In the genomic region with DNA sequence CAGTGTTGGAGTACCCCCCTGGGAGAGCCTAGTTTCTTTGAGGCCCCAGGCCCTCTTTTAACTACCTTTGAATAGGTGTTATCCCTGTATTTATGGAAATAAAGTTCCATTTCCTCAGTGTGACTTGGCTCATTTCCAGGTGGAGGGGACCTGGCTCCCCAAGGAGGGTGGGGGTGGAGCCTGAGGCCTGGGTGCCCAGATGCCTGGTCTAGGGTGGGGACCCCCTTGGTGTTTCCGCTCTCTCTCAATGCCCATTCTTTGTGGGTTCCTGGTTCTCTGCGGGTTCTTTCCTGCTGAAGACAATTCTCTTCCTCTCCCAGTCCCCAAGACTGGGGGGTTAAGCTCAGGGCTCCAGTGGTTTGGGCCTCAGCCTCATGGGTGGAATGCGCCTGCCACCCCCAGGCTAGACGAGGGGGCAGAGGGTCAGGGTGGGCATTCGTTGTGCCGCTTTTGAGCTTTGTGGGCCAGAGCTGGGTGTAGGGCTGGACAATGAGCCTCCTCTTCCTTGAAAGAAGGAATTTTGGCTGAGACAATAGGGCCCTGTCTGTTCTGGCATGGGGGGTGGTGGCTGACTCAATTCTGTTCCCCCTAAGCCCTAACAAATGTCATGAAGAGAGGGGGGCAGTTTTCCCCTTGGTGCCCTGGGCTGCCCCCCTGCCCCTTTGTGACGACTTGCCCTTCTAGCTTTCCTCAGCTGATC, we compare ENCODE assay signal across 15 cellular contexts. TPM values are rescaled to one million over a fixed set of nuclear protein-coding genes. Genes with fewer than 3 reads are reported as not detected.
DNase-seq lines count a peak whose midpoint lies in the region; ATAC-seq and TF ChIP-seq lines count a peak whose summit lies in the region.
"Had no signal": no experiment of that assay in that cellular context is flagged by ENCODE, and none has a peak within 500 bp of the region (broad histone marks: within the 10 kb centered on the region; RNA-seq: fewer than 3 reads in every experiment).

No MANE protein-coding gene starts in this region.

- TF ChIP-seq EP300 in upper lobe of left lung (IDR thresholded peaks at IDR 0.05): no peak

- no peak for DNase-seq in body of pancreas
- DNase-seq in globus pallidus (ENCODE audit: low spot score): peak; percentile 64
- DNase-seq in nephron progenitor cell: no peak
- DNase-seq in upper lobe of left lung: no peak
- DNase-seq in stimulated activated CD4-positive, alpha-beta T cell treated with anti-CD3 and anti-CD28 coated beads, Interleukin-4, amount 100 ng/mL, for 1 hour: no peak
- DNase-seq: activated naive CD4-positive, alpha-beta T cell; HFFc6; Kasumi-1; NCI-H1436 treated with DMSO at 0.1 percent for 48 hours; NCI-H446; testis had no signal

- H3K27ac ChIP-seq in body of pancreas: peak overlapping the region in 2 of 4 donors; percentile 9 to 18
- peak overlapping the region; percentile 37 to 84 (median 71) for H3K27ac ChIP-seq in upper lobe of left lung
- H3K27ac ChIP-seq: HL-60 had no signal

- H3K27me3 Mint-ChIP-seq in nephron progenitor cell (ENCODE audit: low read depth, poor library complexity): no peaks in the 10 kb centered on the region
- H3K27me3 Mint-ChIP-seq in stimulated activated memory B cell treated with anti-CD40 and anti-IgM and Interleukin-4, amounts not matched to agents 10 μg/mL and 1 μg/mL and 100 μg/mL, for 72 hours: no peaks in the 10 kb centered on the region

- peaks cover 0 to 1% of the 10 kb centered on the region in 2 donors for H3K36me3 ChIP-seq in body of pancreas (replicated peaks in 1 of 2; ENCODE audit: insufficient read depth in 1 of 2, low read depth in 2 of 2)
- peaks cover 0 to 26% (median 13%) of the 10 kb centered on the region in 4 donors for H3K36me3 ChIP-seq in upper lobe of left lung

- peaks cover 16% of the 10 kb centered on the region for H3K4me1 Mint-ChIP-seq in nephron progenitor cell
- H3K4me1 Mint-ChIP-seq in stimulated activated memory B cell treated with anti-CD40 and anti-IgM and Interleukin-4, amounts not matched to agents 10 μg/mL and 1 μg/mL and 100 μg/mL, for 72 hours: peaks cover 11% of the 10 kb centered on the region

- TF ChIP-seq POLR2A in body of pancreas (IDR thresholded peaks at IDR 0.05) (no peak), upper lobe of left lung (IDR thresholded peaks at IDR 0.05) (no peak)

- peak overlapping the region; percentile 72 for H3K27ac Mint-ChIP-seq in nephron progenitor cell
- no peak overlapping the region for H3K27ac Mint-ChIP-seq in stimulated activated memory B cell treated with anti-CD40 and anti-IgM and Interleukin-4, amounts not matched to agents 10 μg/mL and 1 μg/mL and 100 μg/mL, for 72 hours

- no peaks in the 10 kb centered on the region for H3K27me3 ChIP-seq in body of pancreas
- H3K27me3 ChIP-seq in upper lobe of left lung: no peaks in the 10 kb centered on the region
- H3K27me3 ChIP-seq: testis had no signal

- ATAC-seq in body of pancreas (peak; percentile 16), upper lobe of left lung (ENCODE audit: low FRiP score in 2 of 2) (no peak), GM19395 (IDR thresholded peaks at IDR 0.05; ENCODE audit: unreplicated experiment) (no peak)
- no peak for ATAC-seq in stimulated activated memory B cell treated with anti-CD40 and anti-IgM and Interleukin-4, amounts not matched to agents 10 μg/mL and 1 μg/mL and 100 μg/mL, for 72 hours

- TF ChIP-seq CTCF in body of pancreas (IDR thresholded peaks at IDR 0.05) (no peak), nephron progenitor cell (IDR thresholded peaks at IDR 0.05) (no peak), upper lobe of left lung (IDR thresholded peaks at IDR 0.05) (peak in 1 of 6 experiments; percentile 8)

- 85 to 86% methylated on average over 6 to 7 of the region's 7 CpGs for WGBS in body of pancreas, 2 donors
- 71 to 73% methylated on average over 7 of the region's 7 CpGs for WGBS in upper lobe of left lung, 2 donors

- H3K4me1 ChIP-seq in body of pancreas: no peaks in the 10 kb centered on the region
- peaks cover 0 to 6% (median 5%) of the 10 kb centered on the region in 4 donors for H3K4me1 ChIP-seq in upper lobe of left lung

- no peaks in the 10 kb centered on the region for H3K9me3 ChIP-seq in body of pancreas
- H3K9me3 ChIP-seq in upper lobe of left lung: no peaks in the 10 kb centered on the region
- H3K9me3 ChIP-seq: testis had no signal

- peaks cover 63% of the 10 kb centered on the region for H3K36me3 Mint-ChIP-seq in nephron progenitor cell (ENCODE audit: low read depth)
- peaks cover 34% of the 10 kb centered on the region for H3K36me3 Mint-ChIP-seq in stimulated activated memory B cell treated with anti-CD40 and anti-IgM and Interleukin-4, amounts not matched to agents 10 μg/mL and 1 μg/mL and 100 μg/mL, for 72 hours

- intact Hi-C loops in body of pancreas (cut with DNase I): no loop called here

- H3K4me3 ChIP-seq in body of pancreas: no peak overlapping the region
- H3K4me3 ChIP-seq in upper lobe of left lung: no peak overlapping the region
- H3K4me3 ChIP-seq: testis had no signal

- H3K4me3 Mint-ChIP-seq in nephron progenitor cell: no peak overlapping the region
- no peak overlapping the region for H3K4me3 Mint-ChIP-seq in stimulated activated memory B cell treated with anti-CD40 and anti-IgM and Interleukin-4, amounts not matched to agents 10 μg/mL and 1 μg/mL and 100 μg/mL, for 72 hours
- H3K4me3 Mint-ChIP-seq: HFFc6 had no signal

- H3K9me3 Mint-ChIP-seq in nephron progenitor cell: no peaks in the 10 kb centered on the region
- no peaks in the 10 kb centered on the region for H3K9me3 Mint-ChIP-seq in stimulated activated memory B cell treated with anti-CD40 and anti-IgM and Interleukin-4, amounts not matched to agents 10 μg/mL and 1 μg/mL and 100 μg/mL, for 72 hours
- H3K9me3 Mint-ChIP-seq: HFFc6 had no signal

RNA-seq across cellular contexts. Expression of gene EGFL8, which starts 0.7 kb away (rescaled TPM):
- total RNA-seq in body of pancreas (1 to 10 TPM; 5.7 to 6.9 TPM), upper lobe of left lung (10 to 100 TPM in 2 of 6 donors, 1 to 10 TPM in 4; 6.1 to 37.7 (median 9.6) TPM)

RNA-seq across cellular contexts. Expression of gene PPT2, which starts 9.8 kb away (rescaled TPM):
- total RNA-seq in body of pancreas (1 to 10 TPM; 3.6 to 9.9 TPM), upper lobe of left lung (10 to 100 TPM in 5 of 6 donors, 1 to 10 TPM in 1; 7.0 to 64.8 (median 16.8) TPM)

RNA-seq across cellular contexts. Expression of gene PRRT1, which starts 12.0 kb away (rescaled TPM):
- total RNA-seq in body of pancreas: not detected
- total RNA-seq in upper lobe of left lung: 1 to 10 TPM in 2 of 6 donors, under 1 TPM in 3, not detected in 1; 0.69 to 6.3 (median 0.98) TPM
- total RNA-seq: bronchial epithelial cell had no signal

RNA-seq across cellular contexts. Expression of gene AGPAT1, which starts 12.2 kb away (rescaled TPM):
- total RNA-seq in body of pancreas (10 to 100 TPM; 13.2 to 16.1 TPM), upper lobe of left lung (10 to 100 TPM; 25.9 to 54.5 (median 32.6) TPM)

RNA-seq across cellular contexts. Expression of gene RNF5, which starts 14.5 kb away (rescaled TPM):
- total RNA-seq in body of pancreas (10 to 100 TPM; 34.0 to 62.0 TPM), upper lobe of left lung (10 to 100 TPM; 23.0 to 73.6 (median 59.1) TPM)
